In genomic region chr11:63687845-63688244, GRCh38 we compare ENCODE assay signal across 19 cellular contexts. TPM values are rescaled to one million over a fixed set of nuclear protein-coding genes. Genes with fewer than 3 reads are reported as not detected.
DNase-seq lines count a peak whose midpoint lies in the region; ATAC-seq and TF ChIP-seq lines count a peak whose summit lies in the region.
"Had no signal": no experiment of that assay in that cellular context is flagged by ENCODE, and none has a peak within 500 bp of the region (broad histone marks: within the 10 kb centered on the region; RNA-seq: fewer than 3 reads in every experiment).

No MANE protein-coding gene starts in this region.

- H3K36me3 Mint-ChIP-seq in WTC11 = no peaks in the 10 kb centered on the region

- no peak overlapping the region for H3K4me3 ChIP-seq in epithelial cell of esophagus (ENCODE audit: low read length)
- H3K4me3 ChIP-seq: upper lobe of left lung had no signal

- POLR2A ChIA-PET in WTC11 (lab: Charles Lee) = no interaction called here

- peak overlapping the region; percentile 8; the same call in 1 of the 2 replicates for H3K27ac Mint-ChIP-seq in WTC11
- H3K27ac Mint-ChIP-seq: activated CD4-positive, alpha-beta T cell treated with anti-CD3 and anti-CD28 coated beads, Interleukin-2, amount 10 ng/mL, durations not matched to agents 24 days and 14 days; activated T-helper 1 cell treated with anti-CD3 and anti-CD28 coated beads, Interleukin-12 subunit alpha, Interleukin-12 subunit beta, Interleukin-2, Interleukin-4 antibody, amounts not matched to agents 30 ng/mL and 10 ng/mL and 1 ng/mL, durations not matched to agents 14 hours and 24 hours and 36 hours had no signal

- peaks cover 51% of the 10 kb centered on the region for H3K4me1 Mint-ChIP-seq in WTC11

- H3K27me3 Mint-ChIP-seq in WTC11 (ENCODE audit: low read depth) = no peaks in the 10 kb centered on the region
- H3K27me3 Mint-ChIP-seq: activated CD4-positive, alpha-beta T cell treated with anti-CD3 and anti-CD28 coated beads, Interleukin-2, amount 10 ng/mL, durations not matched to agents 24 days and 14 days had no signal

- no peaks in the 10 kb centered on the region for H3K9me3 Mint-ChIP-seq in WTC11
- H3K9me3 Mint-ChIP-seq: activated CD4-positive, alpha-beta T cell treated with anti-CD3 and anti-CD28 coated beads, Interleukin-2, amount 10 ng/mL, durations not matched to agents 24 days and 14 days; activated T-helper 1 cell treated with anti-CD3 and anti-CD28 coated beads, Interleukin-12 subunit alpha, Interleukin-12 subunit beta, Interleukin-2, Interleukin-4 antibody, amounts not matched to agents 30 ng/mL and 10 ng/mL and 1 ng/mL, durations not matched to agents 14 hours and 24 hours and 36 hours had no signal

- CTCF ChIA-PET in WTC11 (lab: Charles Lee) = interaction anchor here (0.6 kb wide), 1 partner anchor 142 kb away, joined by 8 read pairs; no protein-coding TSS in a partner anchor

- ATAC-seq in WTC11 = no peak
- no peak for ATAC-seq in GM18873 (IDR thresholded peaks at IDR 0.05; ENCODE audit: low FRiP score, unreplicated experiment)

- DNase-seq in stimulated activated naive CD4-positive, alpha-beta T cell treated with Interleukin-2 at 50 U/mL for 16 hours (lab: John Stamatoyannopoulos, UW) = peak; percentile 11
- no peak for DNase-seq in stimulated activated naive CD4-positive, alpha-beta T cell (lab: John Stamatoyannopoulos, UW)
- no peak for DNase-seq in WTC11 (ENCODE audit: low spot score)
- peak; percentile 73 for DNase-seq in epithelial cell of esophagus (ENCODE audit: low read depth)
- peak; percentile 10 for DNase-seq in superior temporal gyrus (ENCODE audit: extremely low spot score)
- DNase-seq in activated effector memory CD4-positive, alpha-beta T cell treated with Interleukin-2 at 50 U/mL for 16 hours = no peak
- no peak for DNase-seq in AG20443 (ENCODE audit: low spot score)
- DNase-seq: activated CD4-positive, alpha-beta T cell treated with anti-CD3 and anti-CD28 coated beads, Interleukin-2, amount 10 ng/mL, durations not matched to agents 24 days and 14 days; AML-193; aorta; COR-L47; effector CD8-positive, alpha-beta T cell; head of caudate nucleus; NCI-H1105 treated with DMSO at 0.1 percent for 48 hours; NCI-H2107; NCI-H524; upper lobe of left lung had no signal

- TF ChIP-seq CTCF in WTC11 (IDR thresholded peaks at IDR 0.05) (no peak), epithelial cell of esophagus (IDR thresholded peaks at IDR 0.05; ENCODE audit: insufficient read depth, low read depth, low read length, missing control alignments) (no peak)

- H3K4me3 Mint-ChIP-seq in WTC11 = no peak overlapping the region
- H3K4me3 Mint-ChIP-seq: activated CD4-positive, alpha-beta T cell treated with anti-CD3 and anti-CD28 coated beads, Interleukin-2, amount 10 ng/mL, durations not matched to agents 24 days and 14 days; activated T-helper 1 cell treated with anti-CD3 and anti-CD28 coated beads, Interleukin-12 subunit alpha, Interleukin-12 subunit beta, Interleukin-2, Interleukin-4 antibody, amounts not matched to agents 30 ng/mL and 10 ng/mL and 1 ng/mL, durations not matched to agents 14 hours and 24 hours and 36 hours had no signal

TF ChIP-seq in WTC11, 78 proteins besides CTCF, POLR2A, EP300 and RAD21:
- TF ChIP-seq NR3C1 (CRISPR knock-in tag; conservative IDR thresholded peaks at IDR 0.05; ENCODE audit: low read depth) (no peak), ZBTB21 (CRISPR knock-in tag; IDR thresholded peaks at IDR 0.05; ENCODE audit: borderline replicate concordance) (no peak), IRF2 (CRISPR knock-in tag; IDR thresholded peaks at IDR 0.05; ENCODE audit: borderline replicate concordance, low read depth) (no peak), ZNF317 (CRISPR knock-in tag; IDR thresholded peaks at IDR 0.05; ENCODE audit: borderline replicate concordance, low read depth) (no peak), TEAD1 (CRISPR knock-in tag; IDR thresholded peaks at IDR 0.05) (no peak), GTF2I (CRISPR knock-in tag; conservative IDR thresholded peaks at IDR 0.05) (no peak), ZNF121 (CRISPR knock-in tag; IDR thresholded peaks at IDR 0.05) (no peak), SOX15 (CRISPR knock-in tag; IDR thresholded peaks at IDR 0.05) (no peak), AFF4 (CRISPR knock-in tag; IDR thresholded peaks at IDR 0.05; ENCODE audit: borderline replicate concordance) (no peak), ZNF423 (CRISPR knock-in tag; IDR thresholded peaks at IDR 0.05) (no peak)
- TF ChIP-seq, protein P1, sequence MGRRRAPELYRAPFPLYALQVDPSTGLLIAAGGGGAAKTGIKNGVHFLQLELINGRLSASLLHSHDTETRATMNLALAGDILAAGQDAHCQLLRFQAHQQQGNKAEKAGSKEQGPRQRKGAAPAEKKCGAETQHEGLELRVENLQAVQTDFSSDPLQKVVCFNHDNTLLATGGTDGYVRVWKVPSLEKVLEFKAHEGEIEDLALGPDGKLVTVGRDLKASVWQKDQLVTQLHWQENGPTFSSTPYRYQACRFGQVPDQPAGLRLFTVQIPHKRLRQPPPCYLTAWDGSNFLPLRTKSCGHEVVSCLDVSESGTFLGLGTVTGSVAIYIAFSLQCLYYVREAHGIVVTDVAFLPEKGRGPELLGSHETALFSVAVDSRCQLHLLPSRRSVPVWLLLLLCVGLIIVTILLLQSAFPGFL (CRISPR knock-in tag; IDR thresholded peaks at IDR 0.05; ENCODE audit: borderline replicate concordance) = no peak
- TF ChIP-seq, protein P2, sequence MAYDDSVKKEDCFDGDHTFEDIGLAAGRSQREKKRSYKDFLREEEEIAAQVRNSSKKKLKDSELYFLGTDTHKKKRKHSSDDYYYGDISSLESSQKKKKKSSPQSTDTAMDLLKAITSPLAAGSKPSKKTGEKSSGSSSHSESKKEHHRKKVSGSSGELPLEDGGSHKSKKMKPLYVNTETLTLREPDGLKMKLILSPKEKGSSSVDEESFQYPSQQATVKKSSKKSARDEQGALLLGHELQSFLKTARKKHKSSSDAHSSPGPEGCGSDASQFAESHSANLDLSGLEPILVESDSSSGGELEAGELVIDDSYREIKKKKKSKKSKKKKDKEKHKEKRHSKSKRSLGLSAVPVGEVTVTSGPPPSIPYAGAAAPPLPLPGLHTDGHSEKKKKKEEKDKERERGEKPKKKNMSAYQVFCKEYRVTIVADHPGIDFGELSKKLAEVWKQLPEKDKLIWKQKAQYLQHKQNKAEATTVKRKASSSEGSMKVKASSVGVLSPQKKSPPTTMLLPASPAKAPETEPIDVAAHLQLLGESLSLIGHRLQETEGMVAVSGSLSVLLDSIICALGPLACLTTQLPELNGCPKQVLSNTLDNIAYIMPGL (CRISPR knock-in tag; IDR thresholded peaks at IDR 0.05) = no peak

RNA-seq across cellular contexts. Expression of gene RTN3, which starts 6.5 kb away (rescaled TPM):
- 156 to 167 TPM (median 159 TPM) in 3 replicates for total RNA-seq in WTC11 (2021)

RNA-seq across cellular contexts. Expression of gene ATL3, which starts 16.7 kb away (rescaled TPM):
- total RNA-seq in WTC11 (2021) = 28.8 to 32.8 TPM (median 32.1 TPM) in 3 replicates

Comparison
In these comparisons a context has a peak if more than half of its experiments do, and no peak if none do; other contexts are left out.
1. DNase-seq: peak in stimulated activated naive CD4-positive, alpha-beta T cell treated with Interleukin-2 at 50 U/mL for 16 hours (single experiment), epithelial cell of esophagus (single experiment) and superior temporal gyrus (single experiment); none in stimulated activated naive CD4-positive, alpha-beta T cell (0 of 6), WTC11 (single experiment), activated effector memory CD4-positive, alpha-beta T cell treated with Interleukin-2 at 50 U/mL for 16 hours (single experiment) and AG20443 (single experiment).